Comparison of ENCODE assay signal across 15 cellular contexts in the genomic region with DNA sequence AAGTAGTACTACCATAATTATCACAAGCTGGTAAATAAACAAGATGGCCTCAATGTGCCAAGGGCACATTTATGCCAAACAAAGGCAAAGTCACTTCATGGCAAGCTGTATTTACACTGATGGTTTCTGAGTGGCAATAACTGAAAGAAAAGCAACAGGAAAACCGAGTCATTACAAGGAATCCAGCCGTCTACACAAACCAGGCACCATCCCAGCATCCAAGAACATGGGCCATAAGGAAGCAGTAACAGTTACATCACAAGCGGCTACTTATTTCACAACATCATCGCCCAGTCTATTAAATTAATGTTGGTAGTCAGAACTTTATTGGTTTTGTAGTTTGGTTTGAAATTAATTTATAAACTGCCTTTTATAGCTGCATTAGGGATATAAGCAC.
DNase-seq lines count a peak whose midpoint lies in the region; ATAC-seq, FAIRE-seq and TF ChIP-seq lines count a peak whose summit lies in the region.
"Had no signal": no experiment of that assay in that cellular context is flagged by ENCODE, and none has a peak within 500 bp of the region (broad histone marks: within the 10 kb centered on the region; RNA-seq: fewer than 3 reads in every experiment).

No MANE protein-coding gene starts in this region.

- no peak overlapping the region for H3K27ac ChIP-seq in pancreas
- H3K27ac ChIP-seq: brain microvascular endothelial cell, foreskin keratinocyte, left ventricle myocardium inferior had no signal

- DNase-seq in activated naive CD4-positive, alpha-beta T cell (lab: John Stamatoyannopoulos, UW): no peak
- DNase-seq in NCI-H510A (lab: John Stamatoyannopoulos, UW): peak; percentile 86
- peak; percentile 53 to 61 for DNase-seq in cardiac fibroblast (ENCODE audit: low read depth in 2 of 2)
- DNase-seq in pancreas: no peak
- DNase-seq: activated CD4-positive, CD25-positive, alpha-beta regulatory T cell treated with anti-CD3 and anti-CD28 coated beads, Interleukin-2, amount 50 U/mL, for 72 hours; brain microvascular endothelial cell; foreskin keratinocyte; KBM-7; left ventricle myocardium inferior had no signal

- no peaks in the 10 kb centered on the region for H3K27me3 Mint-ChIP-seq in activated naive CD4-positive, alpha-beta T cell treated with anti-CD3 and anti-CD28 coated beads, Interleukin-2, amount 50 U/mL, for 24 hours
- no peaks in the 10 kb centered on the region for H3K27me3 Mint-ChIP-seq in stimulated activated memory B cell treated with anti-CD40 and anti-IgM and Interleukin-4, amounts not matched to agents 10 μg/mL and 1 μg/mL and 100 μg/mL, for 72 hours

- no peaks in the 10 kb centered on the region for H3K36me3 ChIP-seq in pancreas
- H3K36me3 ChIP-seq: brain microvascular endothelial cell, left ventricle myocardium inferior had no signal

- H3K9me3 Mint-ChIP-seq in activated naive CD4-positive, alpha-beta T cell treated with anti-CD3 and anti-CD28 coated beads, Interleukin-2, amount 50 U/mL, for 24 hours: no peaks in the 10 kb centered on the region
- H3K9me3 Mint-ChIP-seq in stimulated activated memory B cell treated with anti-CD40 and anti-IgM and Interleukin-4, amounts not matched to agents 10 μg/mL and 1 μg/mL and 100 μg/mL, for 72 hours: no peaks in the 10 kb centered on the region

- no peak for ATAC-seq in stimulated activated memory B cell treated with anti-CD40 and anti-IgM and Interleukin-4, amounts not matched to agents 10 μg/mL and 1 μg/mL and 100 μg/mL, for 72 hours
- ATAC-seq in GM19324 (IDR thresholded peaks at IDR 0.05; ENCODE audit: low FRiP score, unreplicated experiment) (no peak), pancreas (no peak), GM18519 (IDR thresholded peaks at IDR 0.05; ENCODE audit: low FRiP score, unreplicated experiment) (no peak)
- ATAC-seq: foreskin keratinocyte, Panc1 had no signal

- H3K27ac Mint-ChIP-seq in activated naive CD4-positive, alpha-beta T cell treated with anti-CD3 and anti-CD28 coated beads, Interleukin-2, amount 50 U/mL, for 24 hours: peak overlapping the region; percentile 96
- peak overlapping the region; percentile 92 for H3K27ac Mint-ChIP-seq in stimulated activated memory B cell treated with anti-CD40 and anti-IgM and Interleukin-4, amounts not matched to agents 10 μg/mL and 1 μg/mL and 100 μg/mL, for 72 hours

- H3K9me3 ChIP-seq in pancreas: no peaks in the 10 kb centered on the region
- H3K9me3 ChIP-seq: left ventricle myocardium inferior had no signal

- peak overlapping the region; percentile 81 for H3K4me3 Mint-ChIP-seq in activated naive CD4-positive, alpha-beta T cell treated with anti-CD3 and anti-CD28 coated beads, Interleukin-2, amount 50 U/mL, for 24 hours
- no peak overlapping the region for H3K4me3 Mint-ChIP-seq in stimulated activated memory B cell treated with anti-CD40 and anti-IgM and Interleukin-4, amounts not matched to agents 10 μg/mL and 1 μg/mL and 100 μg/mL, for 72 hours

- TF ChIP-seq CTCF in cardiac fibroblast (IDR thresholded peaks at IDR 0.05; ENCODE audit: low read depth, low read length): no peak
- no peak for TF ChIP-seq CTCF in pancreas (IDR thresholded peaks at IDR 0.05)

- H3K4me3 ChIP-seq in cardiac fibroblast (replicated peaks in 1 of 2; ENCODE audit: low read depth in 2 of 2, low read length in 2 of 2) (no peak overlapping the region), pancreas (no peak overlapping the region)
- H3K4me3 ChIP-seq: BLaER1, left ventricle myocardium inferior had no signal

- no peak for FAIRE-seq in pancreas (lab: Jason Lieb, UNC)

- 89% methylated on average over 4 of the region's 4 CpGs for WGBS in pancreas, 2 donors

- peaks cover 55% of the 10 kb centered on the region for H3K4me1 Mint-ChIP-seq in activated naive CD4-positive, alpha-beta T cell treated with anti-CD3 and anti-CD28 coated beads, Interleukin-2, amount 50 U/mL, for 24 hours
- peaks cover 40% of the 10 kb centered on the region for H3K4me1 Mint-ChIP-seq in stimulated activated memory B cell treated with anti-CD40 and anti-IgM and Interleukin-4, amounts not matched to agents 10 μg/mL and 1 μg/mL and 100 μg/mL, for 72 hours

- H3K4me1 ChIP-seq in pancreas: peaks cover 0 to 10% (median 0%) of the 10 kb centered on the region in 3 donors
- H3K4me1 ChIP-seq: foreskin keratinocyte had no signal

- intact Hi-C loops in pancreas (cut with DNase I): no loop called here

- no peaks in the 10 kb centered on the region for H3K27me3 ChIP-seq in pancreas
- H3K27me3 ChIP-seq: BLaER1, brain microvascular endothelial cell, foreskin keratinocyte had no signal

- peaks cover 6% of the 10 kb centered on the region for H3K36me3 Mint-ChIP-seq in activated naive CD4-positive, alpha-beta T cell treated with anti-CD3 and anti-CD28 coated beads, Interleukin-2, amount 50 U/mL, for 24 hours
- H3K36me3 Mint-ChIP-seq in stimulated activated memory B cell treated with anti-CD40 and anti-IgM and Interleukin-4, amounts not matched to agents 10 μg/mL and 1 μg/mL and 100 μg/mL, for 72 hours: peaks cover 27% of the 10 kb centered on the region

Comparison
In these comparisons a context has a peak if more than half of its experiments do, and no peak if none do; other contexts are left out.
1. DNase-seq: peak in NCI-H510A (single experiment) and cardiac fibroblast (2 of 2); none in activated naive CD4-positive, alpha-beta T cell (0 of 4) and pancreas (0 of 6).